ENCODE assay signal across 11 cellular contexts in genomic region chr16:14405611-14406537, GRCh38.
DNase-seq lines count a peak whose midpoint lies in the region; ATAC-seq and TF ChIP-seq lines count a peak whose summit lies in the region.
"Had no signal": no experiment of that assay in that cellular context is flagged by ENCODE, and none has a peak within 500 bp of the region (broad histone marks: within the 10 kb centered on the region; RNA-seq: fewer than 3 reads in every experiment).

No MANE protein-coding gene starts in this region.

- ATAC-seq in HG02852 (IDR thresholded peaks at IDR 0.05; ENCODE audit: unreplicated experiment) (peak; percentile 92), upper lobe of right lung (peak; percentile 29)
- ATAC-seq: stimulated activated effector memory CD8-positive, alpha-beta T cell treated with anti-CD3 and anti-CD28 coated beads, Interleukin-12 subunit alpha, Interleukin-12 subunit beta, amount 100 ng/mL, for 72 hours had no signal

- CTCF ChIA-PET in RWPE1 (lab: Yijun Ruan, JAX): no interaction called here

- no peak for TF ChIP-seq CTCF in RWPE1 (conservative IDR thresholded peaks at IDR 0.05; ENCODE audit: low read depth)
- TF ChIP-seq CTCF in upper lobe of right lung (IDR thresholded peaks at IDR 0.05): no peak

- intact Hi-C loops in upper lobe of right lung (cut with DNase I): no loop called here

- peak; percentile 69 for DNase-seq in activated effector memory CD4-positive, alpha-beta T cell treated with anti-CD3 and anti-CD28 coated beads, Interleukin-2, amount 50 U/mL, for 16 hours
- DNase-seq in activated effector memory CD4-positive, alpha-beta T cell treated with Interleukin-2 at 50 U/mL for 16 hours: no peak
- DNase-seq in RWPE1 (ENCODE audit: low spot score) (peak; percentile 40), iPS DF 19.7 (ENCODE audit: low read depth, low spot score) (peak; percentile 25), upper lobe of right lung (no peak), cortex of kidney (lab: John Stamatoyannopoulos, UW) (no peak), NCI-H1930 (lab: John Stamatoyannopoulos, UW) (no peak)
- DNase-seq: CD4-positive, CD25-positive, alpha-beta regulatory T cell had no signal

- POLR2A ChIA-PET in RWPE1 (lab: Yijun Ruan, JAX; ENCODE audit: low non-redundant PET): no interaction called here

- H3K4me1 ChIP-seq in upper lobe of right lung: no peaks in the 10 kb centered on the region

- H3K27me3 ChIP-seq in upper lobe of right lung: no peaks in the 10 kb centered on the region

- H3K36me3 ChIP-seq in upper lobe of right lung: no peaks in the 10 kb centered on the region

- H3K9me3 ChIP-seq in upper lobe of right lung: no peaks in the 10 kb centered on the region

- H3K27ac ChIP-seq in RWPE1: peak overlapping the region; percentile 41
- H3K27ac ChIP-seq in upper lobe of right lung: no peak overlapping the region
- H3K27ac ChIP-seq: VCaP had no signal

- no peak overlapping the region for H3K4me3 ChIP-seq in upper lobe of right lung

Comparison
In these comparisons a context has a peak if more than half of its experiments do, and no peak if none do; other contexts are left out.
1. DNase-seq: peak in activated effector memory CD4-positive, alpha-beta T cell treated with anti-CD3 and anti-CD28 coated beads, Interleukin-2, amount 50 U/mL, for 16 hours (single experiment), RWPE1 (single experiment) and iPS DF 19.7 (single experiment); none in activated effector memory CD4-positive, alpha-beta T cell treated with Interleukin-2 at 50 U/mL for 16 hours (single experiment), upper lobe of right lung (single experiment), cortex of kidney (single experiment) and NCI-H1930 (0 of 2).